ENCODE assay signal across 8 cellular contexts in genomic region chr1:183471748-183472487, GRCh38. TPM values are rescaled to one million over a fixed set of nuclear protein-coding genes. Genes with fewer than 3 reads are reported as not detected.
DNase-seq lines count a peak whose midpoint lies in the region; ATAC-seq and TF ChIP-seq lines count a peak whose summit lies in the region.

No MANE protein-coding gene starts in this region.

- H3K4me1 ChIP-seq in thymus (ENCODE audit: control insufficient read depth, insufficient read depth, low read length), result peaks cover 15% of the 10 kb centered on the region

- H3K36me3 ChIP-seq in thymus (ENCODE audit: control insufficient read depth, insufficient read depth), result no peaks in the 10 kb centered on the region

- TF ChIP-seq CTCF in GM10248 (IDR thresholded peaks at IDR 0.05; ENCODE audit: control extremely low read depth, extremely low read depth, low read depth, missing control alignments) (peak; percentile 8), osteocyte (IDR thresholded peaks at IDR 0.05) (peak; percentile 9)

- H3K36me3 Mint-ChIP-seq in activated naive CD8-positive, alpha-beta T cell treated with anti-CD3 and anti-CD28 coated beads, Interleukin-2, amount 10 ng/mL, durations not matched to agents 7 days and 5 days, result peaks cover 14% of the 10 kb centered on the region
- no peaks in the 10 kb centered on the region for H3K36me3 Mint-ChIP-seq in osteocyte (ENCODE audit: unreplicated experiment)

- H3K4me1 Mint-ChIP-seq in activated naive CD8-positive, alpha-beta T cell treated with anti-CD3 and anti-CD28 coated beads, Interleukin-2, amount 10 ng/mL, durations not matched to agents 7 days and 5 days, result peaks cover 17% of the 10 kb centered on the region
- H3K4me1 Mint-ChIP-seq in osteocyte (ENCODE audit: unreplicated experiment), result peaks cover 21% of the 10 kb centered on the region

- intact Hi-C loops in head of caudate nucleus (cut with DNase I), result loop anchor here (5.0 to 10.0 kb wide), 4 partner anchors 75 to 443 kb away; no protein-coding TSS in a partner anchor

- H3K9me3 ChIP-seq in thymus (ENCODE audit: control insufficient read depth), result peaks cover 2% of the 10 kb centered on the region

- no peaks in the 10 kb centered on the region for H3K9me3 Mint-ChIP-seq in activated naive CD8-positive, alpha-beta T cell treated with anti-CD3 and anti-CD28 coated beads, Interleukin-2, amount 10 ng/mL, durations not matched to agents 7 days and 5 days
- no peaks in the 10 kb centered on the region for H3K9me3 Mint-ChIP-seq in osteocyte (ENCODE audit: unreplicated experiment)

- H3K4me3 Mint-ChIP-seq in activated naive CD8-positive, alpha-beta T cell treated with anti-CD3 and anti-CD28 coated beads, Interleukin-2, amount 10 ng/mL, durations not matched to agents 7 days and 5 days, result peak overlapping the region; percentile 94
- H3K4me3 Mint-ChIP-seq in osteocyte (ENCODE audit: unreplicated experiment), result peak overlapping the region; percentile 94

- DNase-seq in GM10248 (ENCODE audit: extremely low spot score), result peak; percentile 94
- peak; percentile 98 for DNase-seq in NCI-H1105 treated with DMSO at 0.1 percent for 48 hours (lab: John Stamatoyannopoulos, UW)
- DNase-seq in SKM-1 treated with dmso at 0.1 percent for 144 hours (lab: John Stamatoyannopoulos, UW; ENCODE audit: unreplicated experiment), result peak; percentile 99
- peak; percentile 91 for DNase-seq in activated naive CD8-positive, alpha-beta T cell treated with anti-CD3 and anti-CD28 coated beads, Interleukin-2, amount 10 ng/mL, durations not matched to agents 7 days and 5 days
- DNase-seq in head of caudate nucleus, result peak; percentile 94 to 99 (median 97)
- DNase-seq in osteocyte (ENCODE audit: extremely low spot score, unreplicated experiment), result peak; percentile 98

- peak overlapping the region; percentile 93 for H3K27ac ChIP-seq in thymus (ENCODE audit: low read depth)

- no peaks in the 10 kb centered on the region for H3K27me3 Mint-ChIP-seq in activated naive CD8-positive, alpha-beta T cell treated with anti-CD3 and anti-CD28 coated beads, Interleukin-2, amount 10 ng/mL, durations not matched to agents 7 days and 5 days
- peaks cover 6% of the 10 kb centered on the region for H3K27me3 Mint-ChIP-seq in osteocyte (ENCODE audit: unreplicated experiment)

- H3K27ac Mint-ChIP-seq in activated naive CD8-positive, alpha-beta T cell treated with anti-CD3 and anti-CD28 coated beads, Interleukin-2, amount 10 ng/mL, durations not matched to agents 7 days and 5 days, result peak overlapping the region; percentile 98
- peak overlapping the region; percentile 100 for H3K27ac Mint-ChIP-seq in osteocyte (ENCODE audit: unreplicated experiment)

- POLR2A ChIA-PET in GM10248 (lab: Yijun Ruan, JAX), result interaction anchor here (0.7 kb wide), 1 partner anchor 14 kb away, joined by 3 read pairs; no protein-coding TSS in a partner anchor
- POLR2A ChIA-PET in activated naive CD8-positive, alpha-beta T cell treated with anti-CD3 and anti-CD28 coated beads, Interleukin-2, amount 10 ng/mL, durations not matched to agents 7 days and 5 days (lab: Charles Lee), result interaction anchor here (0.9 to 2.7 kb wide), 7 partner anchors 26 to 162 kb away, joined by 3 to 21 read pairs (median 4); partner anchors contain the start of gene ARPC5

- WGBS in thymus, result under 1% methylated on average over 42 of the region's 42 CpGs

- H3K27me3 ChIP-seq in thymus (ENCODE audit: control insufficient read depth, insufficient read depth), result no peaks in the 10 kb centered on the region

- peak overlapping the region; percentile 90 for H3K4me3 ChIP-seq in thymus (ENCODE audit: low read length)

- CTCF ChIA-PET in GM10248 (lab: Yijun Ruan, JAX), result interaction anchor here (1.1 to 1.2 kb wide), 2 partner anchors 15 to 183 kb away, joined by 3 to 4 read pairs; no protein-coding TSS in a partner anchor

- peak; percentile 52 for ATAC-seq in HG02642 (IDR thresholded peaks at IDR 0.05; ENCODE audit: poor library complexity, unreplicated experiment)
- peak; percentile 51 for ATAC-seq in activated naive CD8-positive, alpha-beta T cell treated with anti-CD3 and anti-CD28 coated beads, Interleukin-2, amount 10 ng/mL, durations not matched to agents 7 days and 5 days (ENCODE audit: low read depth)

RNA-seq across cellular contexts. Expression of gene SMG7, which starts 0.4 kb away (rescaled TPM):
- total RNA-seq in activated naive CD8-positive, alpha-beta T cell treated with anti-CD3 and anti-CD28 coated beads, Interleukin-2, amount 10 ng/mL, durations not matched to agents 7 days and 5 days, result 10 to 100 TPM; 73.6 to 76.0 TPM
- 38.3 and 41.4 TPM in 2 replicates for total RNA-seq in osteocyte
- 22.9 TPM for polyA plus RNA-seq in thymus

RNA-seq across cellular contexts. Expression of gene NMNAT2, which starts 53.7 kb away (rescaled TPM):
- not detected for total RNA-seq in activated naive CD8-positive, alpha-beta T cell treated with anti-CD3 and anti-CD28 coated beads, Interleukin-2, amount 10 ng/mL, durations not matched to agents 7 days and 5 days
- 1.1 and 2.2 TPM in 2 replicates for total RNA-seq in osteocyte
- polyA plus RNA-seq in thymus, result 0.23 TPM

Comparison
In these comparisons a context has a peak if more than half of its experiments do, and no peak if none do; other contexts are left out.
1. Peak in every context shown above with its lines: DNase-seq, ATAC-seq, H3K4me3 ChIP-seq and H3K27ac ChIP-seq.